13 cellular contexts compared by ENCODE assay signal in genomic region chr13:110331362-110331761, GRCh38. TPM values are rescaled to one million over a fixed set of nuclear protein-coding genes. Genes with fewer than 3 reads are reported as not detected.
DNase-seq lines count a peak whose midpoint lies in the region; ATAC-seq and TF ChIP-seq lines count a peak whose summit lies in the region.
"Had no signal": no experiment of that assay in that cellular context is flagged by ENCODE, and none has a peak within 500 bp of the region (broad histone marks: within the 10 kb centered on the region; RNA-seq: fewer than 3 reads in every experiment).

No MANE protein-coding gene starts in this region.

- TF ChIP-seq CTCF in astrocyte of the spinal cord (IDR thresholded peaks at IDR 0.05; ENCODE audit: low read depth, low read length) = no peak
- no peak for TF ChIP-seq CTCF in left lung (IDR thresholded peaks at IDR 0.05)

- in situ Hi-C loops in astrocyte of the spinal cord (cut with HindIII; ENCODE audit: low sequenced_read_pairs) = no loop called here

- H3K9me3 ChIP-seq in left lung = no peaks in the 10 kb centered on the region
- H3K9me3 ChIP-seq in skeletal muscle satellite cell (replicated peaks; ENCODE audit: low read length) = no peaks in the 10 kb centered on the region

- peak overlapping the region; percentile 36 to 57 for H3K27ac ChIP-seq in left lung
- H3K27ac ChIP-seq: BLaER1 treated with 17β-estradiol and CSF1 and Interleukin-3, amounts not matched to agents 10 nM and 100 nM had no signal

- H3K9ac ChIP-seq in skeletal muscle satellite cell (ENCODE audit: low read depth, low read length) = peak overlapping the region; percentile 91
- H3K9ac ChIP-seq: BLaER1 treated with 17β-estradiol and CSF1 and Interleukin-3, amounts not matched to agents 10 nM and 100 nM had no signal

- ATAC-seq in left lung = peak; percentile 44
- no peak for ATAC-seq in GM18498 (IDR thresholded peaks at IDR 0.05; ENCODE audit: unreplicated experiment)
- ATAC-seq: activated T-cell treated with anti-CD3 and anti-CD28 coated beads, Interleukin-2, amount 50 U/mL, for 4 hours had no signal

- intact Hi-C loops in left lung (cut with DNase I) = no loop called here

- H3K4me2 ChIP-seq in skeletal muscle satellite cell (ENCODE audit: low read length) = peak overlapping the region; percentile 85
- H3K4me2 ChIP-seq: BLaER1 treated with 17β-estradiol and CSF1 and Interleukin-3, amounts not matched to agents 10 nM and 100 nM had no signal

- H3K4me3 ChIP-seq in astrocyte of the spinal cord (ENCODE audit: low read depth, low read length) (peak overlapping the region; percentile 12), left lung (no peak overlapping the region), skeletal muscle satellite cell (ENCODE audit: low read length) (peak overlapping the region; percentile 64)
- H3K4me3 ChIP-seq: BLaER1 treated with 17β-estradiol and CSF1 and Interleukin-3, amounts not matched to agents 10 nM and 100 nM had no signal

- DNase-seq in GM03348 (ENCODE audit: low spot score) (peak; percentile 59), astrocyte of the spinal cord (ENCODE audit: low read depth, low spot score) (peak; percentile 97), left lung (no peak), NOMO-1 treated with DMSO at 0.1 percent for 48 hours (lab: John Stamatoyannopoulos, UW; ENCODE audit: unreplicated experiment) (no peak), NCI-H526 (lab: John Stamatoyannopoulos, UW) (no peak)
- no peak for DNase-seq in activated CD4-positive, alpha-beta T cell treated with anti-CD3 and anti-CD28 coated beads for 4 hours
- DNase-seq: activated CD4-positive, CD25-positive, alpha-beta regulatory T cell treated with anti-CD3 and anti-CD28 coated beads, Interleukin-2, amount 50 U/mL, for 72 hours; activated T-cell treated with anti-CD3 and anti-CD28 coated beads, Interleukin-2, amount 50 U/mL, for 4 hours; effector CD8-positive, alpha-beta T cell; GOT3 had no signal

- no peaks in the 10 kb centered on the region for H3K27me3 ChIP-seq in left lung
- H3K27me3 ChIP-seq in skeletal muscle satellite cell (ENCODE audit: control insufficient read depth, insufficient read depth, low read length) = no peaks in the 10 kb centered on the region
- H3K27me3 ChIP-seq: BLaER1 treated with 17β-estradiol and CSF1 and Interleukin-3, amounts not matched to agents 10 nM and 100 nM had no signal

- no peaks in the 10 kb centered on the region for H3K36me3 ChIP-seq in left lung
- peaks cover 9% of the 10 kb centered on the region for H3K36me3 ChIP-seq in skeletal muscle satellite cell (ENCODE audit: insufficient read depth, low read length)

- H3K4me1 ChIP-seq in left lung (peaks cover 7 to 9% of the 10 kb centered on the region in 2 donors), skeletal muscle satellite cell (ENCODE audit: control insufficient read depth, insufficient read depth, low read length) (peaks cover 70% of the 10 kb centered on the region)

RNA-seq across cellular contexts. Expression of gene COL4A2, which starts 24.3 kb away (rescaled TPM):
- 100 to 1,000 TPM; 343 to 638 TPM for total RNA-seq in left lung
- total RNA-seq in skeletal muscle satellite cell (2012; rRNA removed) = 75.5 and 113 TPM in 2 replicates

RNA-seq across cellular contexts. Expression of gene COL4A1, which starts 24.4 kb away (rescaled TPM):
- total RNA-seq in left lung = 1,000 to 10,000 TPM in 1 of 2 donors, 100 to 1,000 TPM in 1; 418 to 1,057 TPM
- total RNA-seq in skeletal muscle satellite cell (2012; rRNA removed) = 112 and 149 TPM in 2 replicates

Comparison
In these comparisons a context has a peak if more than half of its experiments do, and no peak if none do; other contexts are left out.
1. DNase-seq: peak in GM03348 (single experiment) and astrocyte of the spinal cord (single experiment); none in left lung (0 of 2), activated CD4-positive, alpha-beta T cell treated with anti-CD3 and anti-CD28 coated beads for 4 hours (0 of 2), NOMO-1 treated with DMSO at 0.1 percent for 48 hours (single experiment) and NCI-H526 (0 of 2).
2. H3K4me3 ChIP-seq: peak in astrocyte of the spinal cord (single experiment) and skeletal muscle satellite cell (single experiment); none in left lung (0 of 2).